19 cellular contexts compared by ENCODE assay signal in the genomic region with DNA sequence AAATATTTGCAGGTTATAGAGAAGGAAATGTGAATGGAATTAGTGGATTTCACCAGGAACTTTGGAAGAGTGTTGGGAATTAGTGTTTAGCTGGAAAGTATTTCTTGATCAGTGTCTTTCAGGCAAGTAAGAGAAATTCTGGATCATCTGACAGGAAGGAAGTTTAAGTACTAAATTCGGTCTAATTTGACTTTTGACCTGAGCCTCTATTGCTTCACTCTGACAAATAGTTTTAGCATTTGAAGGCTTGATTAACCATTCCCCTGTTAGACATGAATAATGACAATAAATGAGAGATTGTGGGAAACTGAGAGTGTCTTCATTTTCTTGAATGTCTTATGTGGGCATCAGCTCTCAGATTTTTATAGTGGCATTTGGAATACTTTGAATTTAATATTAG. TPM values are rescaled to one million over a fixed set of nuclear protein-coding genes. Genes with fewer than 3 reads are reported as not detected.
DNase-seq lines count a peak whose midpoint lies in the region; ATAC-seq and TF ChIP-seq lines count a peak whose summit lies in the region.
"Had no signal": no experiment of that assay in that cellular context is flagged by ENCODE, and none has a peak within 500 bp of the region (broad histone marks: within the 10 kb centered on the region; RNA-seq: fewer than 3 reads in every experiment).

No MANE protein-coding gene starts in this region.

- H3K9me3 ChIP-seq in A673 (ENCODE audit: low read depth, low read length, poor library complexity, severe bottlenecking) (no peaks in the 10 kb centered on the region), WERI-Rb-1 (ENCODE audit: severe bottlenecking) (no peaks in the 10 kb centered on the region), lower lobe of right lung (no peaks in the 10 kb centered on the region)
- H3K9me3 ChIP-seq: ovary had no signal

- H3K27me3 ChIP-seq in A673 (replicated peaks; ENCODE audit: insufficient read depth, low read depth, low read length, poor library complexity) = no peaks in the 10 kb centered on the region
- no peaks in the 10 kb centered on the region for H3K27me3 ChIP-seq in WERI-Rb-1 (ENCODE audit: insufficient read depth, low read depth, severe bottlenecking)
- H3K27me3 ChIP-seq in lower lobe of right lung (ENCODE audit: low read depth) = no peaks in the 10 kb centered on the region
- H3K27me3 ChIP-seq: ovary had no signal

- CTCF ChIA-PET in A673 (lab: Charles Lee) = no interaction called here

- H3K27me3 Mint-ChIP-seq in activated T-helper 17 cell treated with anti-CD3 and anti-CD28 coated beads, Interleukin-2, amount 50 U/mL, for 72 hours = no peaks in the 10 kb centered on the region
- H3K27me3 Mint-ChIP-seq: activated B cell treated with CpG ODN at 0.5 μM for 24 hours had no signal

- POLR2A ChIA-PET in A673 (lab: Charles Lee; ENCODE audit: low non-redundant PET) = no interaction called here

- ATAC-seq in activated T-helper 17 cell treated with anti-CD3 and anti-CD28 coated beads, Interleukin-2, amount 50 U/mL, for 72 hours (replicated peaks) = no peak
- no peak for ATAC-seq in lower lobe of right lung
- no peak for ATAC-seq in HG02885 (IDR thresholded peaks at IDR 0.05; ENCODE audit: poor library complexity, unreplicated experiment)
- ATAC-seq: Right ventricle myocardium inferior had no signal

- DNase-seq in A673 (ENCODE audit: low spot score) = peak; percentile 19
- DNase-seq in ELR (ENCODE audit: low read depth) = peak; percentile 39
- peak; percentile 52 for DNase-seq in iris pigment epithelial cell (ENCODE audit: low read depth)
- DNase-seq in WERI-Rb-1 = no peak
- DNase-seq in lower lobe of right lung = no peak
- no peak for DNase-seq in GOT3 (lab: John Stamatoyannopoulos, UW)
- DNase-seq: activated B cell treated with CpG ODN at 0.5 μM for 24 hours; C1 segment of cervical spinal cord; NCI-H1105; NCI-H524; ovary; stimulated activated CD4-positive, alpha-beta T cell treated with anti-CD3 and anti-CD28 coated beads, Interleukin-2, amount 100 ng/mL, for 24 hours; stimulated activated naive CD4-positive, alpha-beta T cell had no signal

- TF ChIP-seq CTCF in A673 (conservative IDR thresholded peaks at IDR 0.05; ENCODE audit: low read depth, low read length) = no peak
- TF ChIP-seq CTCF in WERI-Rb-1 (IDR thresholded peaks at IDR 0.05; ENCODE audit: low read depth, low read length) = no peak
- TF ChIP-seq CTCF in lower lobe of right lung (IDR thresholded peaks at IDR 0.05) = no peak

- H3K4me3 ChIP-seq in A673 (ENCODE audit: low read depth, low read length, poor library complexity, severe bottlenecking) (no peak overlapping the region), WERI-Rb-1 (ENCODE audit: low read depth, low read length) (no peak overlapping the region), lower lobe of right lung (no peak overlapping the region)
- H3K4me3 ChIP-seq: coronary artery, lung, ovary had no signal

- peaks cover 99% of the 10 kb centered on the region for H3K36me3 Mint-ChIP-seq in activated T-helper 17 cell treated with anti-CD3 and anti-CD28 coated beads, Interleukin-2, amount 50 U/mL, for 72 hours (ENCODE audit: low read depth)

- peak overlapping the region; percentile 5 for H3K4me3 Mint-ChIP-seq in activated T-helper 17 cell treated with anti-CD3 and anti-CD28 coated beads, Interleukin-2, amount 50 U/mL, for 72 hours
- H3K4me3 Mint-ChIP-seq: activated B cell treated with CpG ODN at 0.5 μM for 24 hours had no signal

- H3K9me3 Mint-ChIP-seq in activated T-helper 17 cell treated with anti-CD3 and anti-CD28 coated beads, Interleukin-2, amount 50 U/mL, for 72 hours = no peaks in the 10 kb centered on the region
- H3K9me3 Mint-ChIP-seq: activated B cell treated with CpG ODN at 0.5 μM for 24 hours had no signal

- H3K36me3 ChIP-seq in A673 (ENCODE audit: insufficient read depth, low read length, poor library complexity, severe bottlenecking) (peaks cover 23% of the 10 kb centered on the region), WERI-Rb-1 (peaks cover 29% of the 10 kb centered on the region), lower lobe of right lung (peaks cover 31% of the 10 kb centered on the region)
- H3K36me3 ChIP-seq: ovary had no signal

- H3K4me1 Mint-ChIP-seq in activated T-helper 17 cell treated with anti-CD3 and anti-CD28 coated beads, Interleukin-2, amount 50 U/mL, for 72 hours = peaks cover 24% of the 10 kb centered on the region

- BruUV-seq in A673 (replicated peaks; lab: Mats Ljungman, UMichigan) = no TSS peak

- H3K27ac ChIP-seq in A673 (ENCODE audit: low read depth, low read length, poor library complexity, severe bottlenecking) (no peak overlapping the region), WERI-Rb-1 (no peak overlapping the region), lower lobe of right lung (no peak overlapping the region)
- H3K27ac ChIP-seq: coronary artery, HL-60, ovary had no signal

- peak overlapping the region; percentile 25 for H3K27ac Mint-ChIP-seq in activated T-helper 17 cell treated with anti-CD3 and anti-CD28 coated beads, Interleukin-2, amount 50 U/mL, for 72 hours
- H3K27ac Mint-ChIP-seq: activated B cell treated with CpG ODN at 0.5 μM for 24 hours had no signal

- intact Hi-C loops in A673 (cut with micrococcal nuclease; ENCODE audit: unreplicated experiment) (no loop called here), lower lobe of right lung (cut with DNase I) (no loop called here)

- H3K4me1 ChIP-seq in A673 (ENCODE audit: insufficient read depth, low read length, poor library complexity, severe bottlenecking) (peaks cover 32% of the 10 kb centered on the region), lower lobe of right lung (peaks cover 48% of the 10 kb centered on the region)

RNA-seq across cellular contexts. Expression of gene CCNT2, which starts 16.0 kb away (rescaled TPM):
- total RNA-seq in A673 (2021) (41.7 and 43.0 TPM in 2 replicates), lower lobe of right lung (44.0 TPM)
- 10 to 100 TPM; 29.0 to 33.2 TPM for total RNA-seq in activated T-helper 17 cell treated with anti-CD3 and anti-CD28 coated beads, Interleukin-2, amount 50 U/mL, for 72 hours

Comparison
In these comparisons a context has a peak if more than half of its experiments do, and no peak if none do; other contexts are left out.
1. DNase-seq: peak in A673 (single experiment), ELR (single experiment) and iris pigment epithelial cell (single experiment); none in WERI-Rb-1 (single experiment), lower lobe of right lung (single experiment) and GOT3 (single experiment).